Comparison of ENCODE assay signal across 14 cellular contexts in the genomic region with DNA sequence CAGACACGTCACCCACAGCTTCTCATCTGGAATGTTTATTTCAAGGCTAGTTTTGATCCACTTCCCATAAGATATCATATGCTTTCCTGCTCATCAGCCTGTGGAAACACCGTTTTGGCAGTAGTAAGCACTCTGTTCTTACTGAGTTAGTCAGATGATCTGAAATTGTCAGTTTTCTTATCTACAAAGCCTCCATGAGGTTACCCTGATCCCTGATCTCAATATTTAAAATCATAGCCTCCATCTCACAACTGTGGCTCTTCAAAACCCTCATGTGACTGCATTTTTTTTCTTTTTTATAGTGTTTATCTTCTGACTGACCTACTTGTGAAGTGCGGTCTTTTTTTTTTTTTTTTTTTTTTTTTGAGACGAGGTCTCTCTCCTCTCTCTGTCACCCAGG. TPM values are rescaled to one million over a fixed set of nuclear protein-coding genes. Genes with fewer than 3 reads are reported as not detected.
A peak's percentile ranks its signal among the peaks of the same experiment; 100 is the strongest.
DNase-seq lines count a peak whose midpoint lies in the region; ATAC-seq and TF ChIP-seq lines count a peak whose summit lies in the region.
"Had no signal": no experiment of that assay in that cellular context is flagged by ENCODE, and none has a peak within 500 bp of the region (broad histone marks: within the 10 kb centered on the region; RNA-seq: fewer than 3 reads in every experiment).

No MANE protein-coding gene starts in this region.

- H3K36me3 ChIP-seq in left lung = peaks cover 0 to 38% of the 10 kb centered on the region in 2 donors
- H3K36me3 ChIP-seq in urinary bladder (ENCODE audit: insufficient read depth) = no peaks in the 10 kb centered on the region

- no peaks in the 10 kb centered on the region for H3K27me3 Mint-ChIP-seq in effector memory CD8-positive, alpha-beta T cell

- WGBS in urinary bladder = 19% methylated on average over 4 of the region's 4 CpGs

- peak; percentile 83 for ATAC-seq in effector memory CD8-positive, alpha-beta T cell (replicated peaks)
- peak; percentile 14 for ATAC-seq in left lung
- no peak for ATAC-seq in HG02759 (IDR thresholded peaks at IDR 0.05; ENCODE audit: unreplicated experiment)

- intact Hi-C loops in left lung (cut with DNase I) = no loop called here

- no peaks in the 10 kb centered on the region for H3K9me3 Mint-ChIP-seq in effector memory CD8-positive, alpha-beta T cell

- H3K4me3 ChIP-seq in left lung (no peak overlapping the region), urinary bladder (ENCODE audit: low read depth, low read length) (no peak overlapping the region)

- TF ChIP-seq CTCF in left lung (IDR thresholded peaks at IDR 0.05) = no peak

- H3K27ac ChIP-seq in left lung (no peak overlapping the region), urinary bladder (ENCODE audit: low read depth) (peak overlapping the region; percentile 76)

- peaks cover 0 to 5% of the 10 kb centered on the region in 2 donors for H3K4me1 Mint-ChIP-seq in effector memory CD8-positive, alpha-beta T cell (ENCODE audit: low read depth in 2 of 2)
- H3K4me1 Mint-ChIP-seq: B cell had no signal

- H3K4me3 Mint-ChIP-seq in effector memory CD8-positive, alpha-beta T cell = no peak overlapping the region
- H3K4me3 Mint-ChIP-seq: B cell had no signal

- peaks cover 4% of the 10 kb centered on the region for H3K36me3 Mint-ChIP-seq in effector memory CD8-positive, alpha-beta T cell (ENCODE audit: insufficient read depth)

- H3K4me1 ChIP-seq in left lung (peaks cover 0 to 3% of the 10 kb centered on the region in 2 donors), urinary bladder (ENCODE audit: insufficient read depth) (no peaks in the 10 kb centered on the region)

- no peaks in the 10 kb centered on the region for H3K9me3 ChIP-seq in left lung

- DNase-seq in OCI-M1 (lab: John Stamatoyannopoulos, UW) = peak; percentile 37
- no peak for DNase-seq in effector memory CD8-positive, alpha-beta T cell
- DNase-seq in left lung = no peak
- no peak for DNase-seq in NCI-H226
- no peak for DNase-seq in NK-92 (lab: John Stamatoyannopoulos, UW; ENCODE audit: unreplicated experiment)
- DNase-seq: EL, H7, Kasumi-1, NCI-H1930, NCI-H2171 treated with DMSO at 0.1 percent for 48 hours, NCI-H510A treated with DMSO at 0.1 percent for 48 hours had no signal

- H3K27ac Mint-ChIP-seq in effector memory CD8-positive, alpha-beta T cell = peak overlapping the region in 1 of 2 donors; percentile 80
- H3K27ac Mint-ChIP-seq: B cell had no signal

- H3K27me3 ChIP-seq in left lung = no peaks in the 10 kb centered on the region

RNA-seq across cellular contexts. Expression of gene BST1, which starts 22.7 kb away (rescaled TPM):
- 10 to 100 TPM in 1 of 2 donors, 1 to 10 TPM in 1; 9.0 to 20.8 TPM for total RNA-seq in left lung
- total RNA-seq in urinary bladder = 23.7 TPM
- 21.0 TPM for polyA plus RNA-seq in urinary bladder

RNA-seq across cellular contexts. Expression of gene FAM200B, which starts 44.0 kb away (rescaled TPM):
- total RNA-seq in left lung = 10 to 100 TPM; 25.8 to 27.6 TPM
- total RNA-seq in urinary bladder = 42.8 TPM
- 58.4 TPM for polyA plus RNA-seq in urinary bladder

RNA-seq across cellular contexts. Expression of gene CD38, which starts 52.5 kb away (rescaled TPM):
- total RNA-seq in left lung = 10 to 100 TPM; 21.0 to 38.4 TPM
- 2.0 TPM for total RNA-seq in urinary bladder
- polyA plus RNA-seq in urinary bladder = 1.4 TPM
